Comparison of ENCODE assay signal across 9 cellular contexts in the genomic region with DNA sequence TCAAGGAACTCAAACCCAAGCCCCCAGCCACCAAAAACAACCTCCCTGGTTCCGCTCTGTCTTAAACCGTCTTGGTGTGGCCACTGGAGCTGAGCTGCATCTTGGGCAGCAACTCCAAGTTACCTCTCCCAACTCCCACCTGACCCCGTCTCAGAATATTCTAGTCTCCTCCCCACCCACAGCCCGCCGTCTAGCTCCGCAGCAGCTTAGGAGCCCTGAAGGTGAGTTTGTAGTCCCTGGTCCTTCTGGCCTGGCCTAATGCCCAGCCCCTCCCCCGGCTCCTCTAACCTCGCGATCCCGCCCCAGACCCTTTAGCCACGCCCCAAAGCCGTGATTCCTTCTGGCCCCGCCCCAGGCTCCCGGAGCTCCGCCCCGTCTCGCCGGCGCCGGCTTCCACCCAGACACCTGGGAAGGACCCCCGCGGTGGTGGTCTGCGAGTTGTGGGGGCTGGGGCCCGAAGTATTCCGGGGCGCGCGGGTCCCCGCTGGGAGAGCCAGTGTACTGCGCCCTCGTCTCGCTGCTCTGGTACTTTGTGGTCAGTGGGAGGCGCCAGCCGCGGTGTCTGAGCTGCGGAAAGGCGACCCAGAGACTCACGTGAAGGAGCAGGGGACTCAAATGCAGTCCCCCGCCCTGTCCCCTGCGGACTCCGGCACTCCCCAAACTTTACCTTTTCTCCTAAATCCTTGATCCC. TPM values are rescaled to one million over a fixed set of nuclear protein-coding genes. Genes with fewer than 3 reads are reported as not detected.
DNase-seq lines count a peak whose midpoint lies in the region; ATAC-seq and TF ChIP-seq lines count a peak whose summit lies in the region.
"Had no signal": no experiment of that assay in that cellular context is flagged by ENCODE, and none has a peak within 500 bp of the region (broad histone marks: within the 10 kb centered on the region; RNA-seq: fewer than 3 reads in every experiment).

No MANE protein-coding gene starts in this region.

- H3K4me3 ChIP-seq in coronary artery = peak overlapping the region; percentile 71

- peak overlapping the region; percentile 75 for H3K9ac ChIP-seq in ES-I3 (ENCODE audit: low read depth, low read length)

- no peak overlapping the region for H3K27ac ChIP-seq in coronary artery

- ATAC-seq in GM18502 (IDR thresholded peaks at IDR 0.05; ENCODE audit: poor library complexity, unreplicated experiment) = no peak

- no peaks in the 10 kb centered on the region for H3K9me3 ChIP-seq in ES-I3 (ENCODE audit: control insufficient read depth, insufficient read depth, low read length)

- peak; percentile 63 for DNase-seq in NCI-H1105 treated with DMSO at 0.1 percent for 48 hours (lab: John Stamatoyannopoulos, UW)
- DNase-seq in activated CD4-positive, alpha-beta T cell treated with anti-CD3 and anti-CD28 coated beads for 24 hours (ENCODE audit: low read depth in 2 of 2) = peak; percentile 43 to 59
- DNase-seq in coronary artery (ENCODE audit: low spot score) = no peak
- DNase-seq in medulla oblongata (ENCODE audit: extremely low spot score) = peak; percentile 39
- DNase-seq in stimulated activated CD8-positive, alpha-beta memory T cell treated with anti-CD3 and anti-CD28 coated beads, Interleukin-4, amount 100 ng/mL, for 24 hours (ENCODE audit: low read depth) = peak; percentile 43
- DNase-seq in mesenteric fat pad (ENCODE audit: low spot score) = no peak

- no peak for TF ChIP-seq CTCF in coronary artery (IDR thresholded peaks at IDR 0.05)

- H3K36me3 ChIP-seq in ES-I3 (ENCODE audit: insufficient read depth, low read length) = 0 out of 2 replicates have a peak, but pooled peaks cover 7% of the 10 kb centered on the region

- H3K4me1 ChIP-seq in ES-I3 (ENCODE audit: insufficient read depth, low read length) = peaks cover 12% of the 10 kb centered on the region; the same call in 1 of the 2 replicates

RNA-seq across cellular contexts. Expression of gene LHB, which starts 2.5 kb away (rescaled TPM):
- not detected for total RNA-seq in mesenteric fat pad
- total RNA-seq: T-helper 1 cell treated with Interleukin-12 subunit alpha and Interleukin-12 subunit beta and Interleukin-4 antibody, amounts not matched to agents 30 ng/mL and 1 ng/mL, for 36 hours had no signal

RNA-seq across cellular contexts. Expression of gene CGB3, which starts 4.7 kb away (rescaled TPM):
- total RNA-seq in mesenteric fat pad = not detected
- total RNA-seq: T-helper 1 cell treated with Interleukin-12 subunit alpha and Interleukin-12 subunit beta and Interleukin-4 antibody, amounts not matched to agents 30 ng/mL and 1 ng/mL, for 36 hours had no signal

RNA-seq across cellular contexts. Expression of gene CGB2, which starts 12.3 kb away (rescaled TPM):
- not detected for total RNA-seq in mesenteric fat pad
- total RNA-seq: T-helper 1 cell treated with Interleukin-12 subunit alpha and Interleukin-12 subunit beta and Interleukin-4 antibody, amounts not matched to agents 30 ng/mL and 1 ng/mL, for 36 hours had no signal

RNA-seq across cellular contexts. Expression of gene CGB1, which starts 17.3 kb away (rescaled TPM):
- total RNA-seq in mesenteric fat pad = not detected
- total RNA-seq: T-helper 1 cell treated with Interleukin-12 subunit alpha and Interleukin-12 subunit beta and Interleukin-4 antibody, amounts not matched to agents 30 ng/mL and 1 ng/mL, for 36 hours had no signal

RNA-seq across cellular contexts. Expression of gene CGB5, which starts 24.3 kb away (rescaled TPM):
- not detected for total RNA-seq in mesenteric fat pad
- total RNA-seq: T-helper 1 cell treated with Interleukin-12 subunit alpha and Interleukin-12 subunit beta and Interleukin-4 antibody, amounts not matched to agents 30 ng/mL and 1 ng/mL, for 36 hours had no signal

Comparison
In these comparisons a context has a peak if more than half of its experiments do, and no peak if none do; other contexts are left out.
1. DNase-seq: peak in NCI-H1105 treated with DMSO at 0.1 percent for 48 hours (single experiment), activated CD4-positive, alpha-beta T cell treated with anti-CD3 and anti-CD28 coated beads for 24 hours (2 of 2), medulla oblongata (single experiment) and stimulated activated CD8-positive, alpha-beta memory T cell treated with anti-CD3 and anti-CD28 coated beads, Interleukin-4, amount 100 ng/mL, for 24 hours (single experiment); none in coronary artery (single experiment) and mesenteric fat pad (single experiment).